Comparison of ENCODE assay signal across 30 cellular contexts in the genomic region with DNA sequence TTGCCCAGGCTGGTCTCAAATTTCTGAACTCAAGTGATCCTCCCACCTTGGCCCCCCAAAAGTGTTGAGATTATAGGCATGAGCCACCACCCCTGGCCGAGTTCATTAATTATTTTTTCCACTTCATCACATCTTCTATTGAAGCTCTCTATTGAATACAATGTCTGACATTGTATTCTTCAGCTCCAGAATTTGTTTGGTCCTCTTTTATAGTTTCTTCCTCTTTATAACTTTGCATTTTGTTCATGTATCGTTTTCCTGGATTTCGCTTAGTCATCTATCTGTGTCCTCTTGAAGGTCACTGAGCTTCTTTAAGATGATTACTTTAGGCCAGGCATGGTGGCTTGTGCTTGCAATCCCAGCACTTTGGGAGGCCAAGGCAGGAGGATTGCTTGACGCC. TPM values are rescaled to one million over a fixed set of nuclear protein-coding genes. Genes with fewer than 3 reads are reported as not detected.
"Had no signal": no experiment of that assay in that cellular context is flagged by ENCODE, and none has a peak within 500 bp of the region (broad histone marks: within the 10 kb centered on the region; RNA-seq: fewer than 3 reads in every experiment).

No MANE protein-coding gene starts in this region.

- H3K27ac ChIP-seq: epithelial cell of prostate, gastrocnemius medialis, neutrophil, parathyroid adenoma, prostate gland, right atrium auricular region, sigmoid colon, thoracic aorta, tibial nerve, upper lobe of left lung had no signal

- DNase-seq: effector CD8-positive, alpha-beta T cell; endodermal cell; foreskin fibroblast; gastrocnemius medialis; mesenchymal stem cell; mucosa of descending colon; naive B cell; sigmoid colon; stimulated activated CD4-positive, alpha-beta T cell treated with anti-CD3 and anti-CD28 coated beads, Interleukin-2, amount 100 ng/mL, for 24 hours; stimulated activated CD4-positive, alpha-beta T cell treated with anti-CD3 and anti-CD28 coated beads, Interleukin-4, amount 100 ng/mL, for 24 hours; stimulated activated naive CD8-positive, alpha-beta T cell treated with anti-CD3 and anti-CD28 coated beads, Interleukin-15, Interleukin-2, amounts not matched to agents 100 U/mL and 50 U/mL, for 24 hours; upper lobe of left lung had no signal

- H3K4me3 ChIP-seq: gastrocnemius medialis, mucosa of descending colon, prostate gland, right atrium auricular region, sigmoid colon, thoracic aorta, tibial nerve, upper lobe of left lung had no signal

- H3K4me1 Mint-ChIP-seq: endodermal cell; mesothelial cell of epicardium; naive B cell; neural crest cell; stimulated activated memory B cell treated with anti-CD40 and anti-IgM and Interleukin-4, amounts not matched to agents 10 μg/mL and 1 μg/mL and 100 μg/mL, for 72 hours had no signal

- H3K9ac ChIP-seq: parathyroid adenoma had no signal

- H3K27me3 ChIP-seq: gastrocnemius medialis, neutrophil, right atrium auricular region, sigmoid colon, tibial nerve, upper lobe of left lung had no signal

- H3K9me3 ChIP-seq: gastrocnemius medialis, neutrophil, prostate gland had no signal

- H3K36me3 Mint-ChIP-seq: natural killer cell treated with Interleukin-12 subunit alpha and Interleukin-12 subunit beta and Interleukin-15 and Interleukin-18, amount 100 ng/mL, for 72 hours had no signal

- ATAC-seq: esophagus mucosa; gastrocnemius medialis; mucosa of descending colon; natural killer cell treated with Interleukin-12 subunit alpha and Interleukin-12 subunit beta and Interleukin-15 and Interleukin-18, amount 100 ng/mL, for 72 hours; stimulated activated memory B cell treated with anti-CD40 and anti-IgM and Interleukin-4, amounts not matched to agents 10 μg/mL and 1 μg/mL and 100 μg/mL, for 72 hours; stimulated activated naive CD8-positive, alpha-beta T cell treated with anti-CD3 and anti-CD28 coated beads, Interleukin-15, Interleukin-2, amounts not matched to agents 100 U/mL and 50 U/mL, for 24 hours had no signal

- H3K4me3 Mint-ChIP-seq: dendritic cell treated with granulocyte-macrophage colony-stimulating factor and Interleukin-4, amounts not matched to agents 40 ng/mL and 50 ng/mL, for 4 days; endodermal cell; mesothelial cell of epicardium; naive B cell; natural killer cell treated with Interleukin-12 subunit alpha and Interleukin-12 subunit beta and Interleukin-15 and Interleukin-18, amount 100 ng/mL, for 72 hours; neural crest cell; stimulated activated memory B cell treated with anti-CD40 and anti-IgM and Interleukin-4, amounts not matched to agents 10 μg/mL and 1 μg/mL and 100 μg/mL, for 72 hours had no signal

- H3K27ac Mint-ChIP-seq: dendritic cell treated with granulocyte-macrophage colony-stimulating factor and Interleukin-4, amounts not matched to agents 40 ng/mL and 50 ng/mL, for 4 days; endodermal cell; mesothelial cell of epicardium; naive B cell; natural killer cell treated with Interleukin-12 subunit alpha and Interleukin-12 subunit beta and Interleukin-15 and Interleukin-18, amount 100 ng/mL, for 72 hours; stimulated activated memory B cell treated with anti-CD40 and anti-IgM and Interleukin-4, amounts not matched to agents 10 μg/mL and 1 μg/mL and 100 μg/mL, for 72 hours had no signal

- H3K79me2 ChIP-seq: parathyroid adenoma had no signal

- H3K9me3 Mint-ChIP-seq: natural killer cell treated with Interleukin-12 subunit alpha and Interleukin-12 subunit beta and Interleukin-15 and Interleukin-18, amount 100 ng/mL, for 72 hours had no signal

- H3K27me3 Mint-ChIP-seq: dendritic cell treated with granulocyte-macrophage colony-stimulating factor and Interleukin-4, amounts not matched to agents 40 ng/mL and 50 ng/mL, for 4 days; naive B cell; natural killer cell treated with Interleukin-12 subunit alpha and Interleukin-12 subunit beta and Interleukin-15 and Interleukin-18, amount 100 ng/mL, for 72 hours; stimulated activated memory B cell treated with anti-CD40 and anti-IgM and Interleukin-4, amounts not matched to agents 10 μg/mL and 1 μg/mL and 100 μg/mL, for 72 hours had no signal

- H3K36me3 ChIP-seq: gastrocnemius medialis, prostate gland, right atrium auricular region, sigmoid colon, thoracic aorta, upper lobe of left lung had no signal

- H2AFZ ChIP-seq: parathyroid adenoma had no signal

- H3K4me1 ChIP-seq: parathyroid adenoma, prostate gland, right atrium auricular region, upper lobe of left lung had no signal

RNA-seq across cellular contexts. Expression of a gene that starts 30.8 kb away (rescaled TPM):
- total RNA-seq: glomerular endothelial cell; liver; lung microvascular endothelial cell; mesothelial cell of epicardium; natural killer cell treated with Interleukin-12 subunit alpha and Interleukin-12 subunit beta and Interleukin-15 and Interleukin-18, amount 100 ng/mL, for 72 hours; omental fat pad; right atrium auricular region; sigmoid colon; skeletal muscle tissue; thoracic aorta; tibial nerve had no signal
